In genomic region chr4:25993564-25994185, GRCh38 we compare ENCODE assay signal across 8 cellular contexts.
DNase-seq lines count a peak whose midpoint lies in the region; ATAC-seq, FAIRE-seq and TF ChIP-seq lines count a peak whose summit lies in the region.

No MANE protein-coding gene starts in this region.

- H3K4me3 ChIP-seq in A549, result no peak overlapping the region
- H3K4me3 ChIP-seq in mesendoderm (ENCODE audit: low read length), result no peak overlapping the region

- H3K4me1 ChIP-seq in A549, result no peaks in the 10 kb centered on the region
- H3K4me1 ChIP-seq in mesendoderm (ENCODE audit: control insufficient read depth, low read depth, low read length), result no peaks in the 10 kb centered on the region

- TF ChIP-seq EP300 in A549 (IDR thresholded peaks at IDR 0.05), result no peak

- H3K36me3 Mint-ChIP-seq in activated naive CD8-positive, alpha-beta T cell treated with anti-CD3 and anti-CD28 coated beads, Interleukin-2, amount 50 U/mL, for 24 hours (ENCODE audit: low read depth), result no peaks in the 10 kb centered on the region

- H3K4me2 ChIP-seq in A549 (no peak overlapping the region), mesendoderm (ENCODE audit: low read length) (no peak overlapping the region)

- TF ChIP-seq CTCF in A549 (IDR thresholded peaks at IDR 0.05), result no peak

- POLR2A ChIA-PET in A549 (lab: Yijun Ruan, JAX), result no interaction called here

- no peak overlapping the region for H2AK5ac ChIP-seq in mesendoderm (ENCODE audit: low read length)

- H3K23ac ChIP-seq in mesendoderm (ENCODE audit: low read length), result no peak overlapping the region

- H3K9ac ChIP-seq in mesendoderm (ENCODE audit: low read length), result peak overlapping the region; percentile 9

- H2BK120ac ChIP-seq in mesendoderm (ENCODE audit: low read depth, low read length), result no peak overlapping the region

- no peaks in the 10 kb centered on the region for H3K79me1 ChIP-seq in mesendoderm (ENCODE audit: low read length)

- H3K56ac ChIP-seq in mesendoderm (ENCODE audit: low read length), result peak overlapping the region; percentile 63

- H3K27me3 Mint-ChIP-seq in activated naive CD8-positive, alpha-beta T cell treated with anti-CD3 and anti-CD28 coated beads, Interleukin-2, amount 50 U/mL, for 24 hours, result peaks cover 2% of the 10 kb centered on the region

- CTCF ChIA-PET in A549 (lab: Yijun Ruan, JAX), result interaction anchor here (0.6 to 1.0 kb wide), 2 partner anchors 41 to 417 kb away, joined by 3 read pairs; no protein-coding TSS in a partner anchor

- no peak overlapping the region for H4K5ac ChIP-seq in mesendoderm (ENCODE audit: low read length)

- no peaks in the 10 kb centered on the region for H3K9me3 ChIP-seq in A549

- TF ChIP-seq RAD21 in A549 (conservative IDR thresholded peaks at IDR 0.05 in 1 of 2, IDR thresholded peaks at IDR 0.05 in 1 of 2), result 0 out of 5 replicates have a peak, but pooled peaks of 1 of the 2 experiments have one; percentile 3

- H2BK15ac ChIP-seq in mesendoderm (replicated peaks; ENCODE audit: low read depth), result no peak overlapping the region

- no peak for TF ChIP-seq POLR2A in A549 (IDR thresholded peaks at IDR 0.05; ENCODE audit: low read length)

- peaks cover 9% of the 10 kb centered on the region for H3K4me1 Mint-ChIP-seq in activated naive CD8-positive, alpha-beta T cell treated with anti-CD3 and anti-CD28 coated beads, Interleukin-2, amount 50 U/mL, for 24 hours

- H2BK5ac ChIP-seq in mesendoderm (ENCODE audit: low read length), result no peak overlapping the region

- H3K27me3 ChIP-seq in mesendoderm (ENCODE audit: insufficient read depth, low read length, poor library complexity), result no peaks in the 10 kb centered on the region

- ATAC-seq in A549 (peak; percentile 68 to 82; a peak in 3 of 6 replicates), GM18858 (IDR thresholded peaks at IDR 0.05; ENCODE audit: unreplicated experiment) (peak; percentile 58), HG03571 (IDR thresholded peaks at IDR 0.05; ENCODE audit: unreplicated experiment) (no peak)
- ATAC-seq in activated naive CD8-positive, alpha-beta T cell treated with anti-CD3 and anti-CD28 coated beads, Interleukin-2, amount 50 U/mL, for 24 hours, result peak; percentile 53

- no peak for FAIRE-seq in A549 (lab: Jason Lieb, UNC)

- DNase-seq in A549 (ENCODE audit: low read depth in 1 of 2, low spot score in 1 of 2), result peak; percentile 13 to 33
- DNase-seq in LHCN-M2 (ENCODE audit: low read depth), result peak; percentile 83
- peak; percentile 36 for DNase-seq in activated naive CD8-positive, alpha-beta T cell treated with anti-CD3 and anti-CD28 coated beads, Interleukin-2, amount 50 U/mL, for 24 hours
- peak; percentile 100 for DNase-seq in mesendoderm
- no peak for DNase-seq in GDM1 (lab: John Stamatoyannopoulos, UW)
- no peak for DNase-seq in SKM-1 (lab: John Stamatoyannopoulos, UW; ENCODE audit: unreplicated experiment)

- H3K79me2 ChIP-seq in mesendoderm (ENCODE audit: control insufficient read depth, insufficient read depth, low read length), result no peaks in the 10 kb centered on the region

- H4K8ac ChIP-seq in mesendoderm (ENCODE audit: low read depth, low read length), result no peak overlapping the region

- H3K18ac ChIP-seq in mesendoderm (ENCODE audit: low read length), result no peak overlapping the region

- 66% methylated on average over 9 of the region's 11 CpGs for WGBS in A549 (ENCODE audit: missing lambda C conversion rate)
- no CpG with 5 or more reads among the region's 11 CpGs for WGBS in mesendoderm (ENCODE audit: extremely low coverage, insufficient coverage, low lambda C conversion rate)

- no peaks in the 10 kb centered on the region for H3K9me3 Mint-ChIP-seq in activated naive CD8-positive, alpha-beta T cell treated with anti-CD3 and anti-CD28 coated beads, Interleukin-2, amount 50 U/mL, for 24 hours

- no peak overlapping the region for H3K4me3 Mint-ChIP-seq in activated naive CD8-positive, alpha-beta T cell treated with anti-CD3 and anti-CD28 coated beads, Interleukin-2, amount 50 U/mL, for 24 hours

- no peak overlapping the region for H3K4ac ChIP-seq in mesendoderm (ENCODE audit: low read depth, low read length)

- H3K36me3 ChIP-seq in mesendoderm (ENCODE audit: control insufficient read depth, insufficient read depth, low read length), result no peaks in the 10 kb centered on the region

- H3K27ac ChIP-seq in A549 (no peak overlapping the region), mesendoderm (ENCODE audit: low read depth, low read length) (no peak overlapping the region)

- H3K27ac Mint-ChIP-seq in activated naive CD8-positive, alpha-beta T cell treated with anti-CD3 and anti-CD28 coated beads, Interleukin-2, amount 50 U/mL, for 24 hours, result no peak overlapping the region

TF ChIP-seq in A549, 52 proteins besides CTCF, POLR2A, EP300 and RAD21:
- TF ChIP-seq KDM5A (IDR thresholded peaks at IDR 0.05) (no peak), TP53 (CRISPR knock-in tag; IDR thresholded peaks at IDR 0.05) (no peak), NFE2L2 (conservative IDR thresholded peaks at IDR 0.05; ENCODE audit: low read length) (no peak), EHF (CRISPR knock-in tag; IDR thresholded peaks at IDR 0.05) (no peak), ZC3H11A (IDR thresholded peaks at IDR 0.05) (no peak), HDAC2 (IDR thresholded peaks at IDR 0.05) (no peak), CHD4 (IDR thresholded peaks at IDR 0.05; ENCODE audit: borderline replicate concordance) (no peak), RCOR1 (IDR thresholded peaks at IDR 0.05; ENCODE audit: low read depth, low read length) (no peak), ATOH8 (CRISPR knock-in tag; IDR thresholded peaks at IDR 0.05; ENCODE audit: low read depth) (no peak)

Comparison
In these comparisons a context has a peak if more than half of its experiments do, and no peak if none do; other contexts are left out.
1. DNase-seq: peak in A549 (2 of 2), LHCN-M2 (single experiment), activated naive CD8-positive, alpha-beta T cell treated with anti-CD3 and anti-CD28 coated beads, Interleukin-2, amount 50 U/mL, for 24 hours (single experiment) and mesendoderm (single experiment); none in GDM1 (single experiment) and SKM-1 (single experiment).